In the genomic region with DNA sequence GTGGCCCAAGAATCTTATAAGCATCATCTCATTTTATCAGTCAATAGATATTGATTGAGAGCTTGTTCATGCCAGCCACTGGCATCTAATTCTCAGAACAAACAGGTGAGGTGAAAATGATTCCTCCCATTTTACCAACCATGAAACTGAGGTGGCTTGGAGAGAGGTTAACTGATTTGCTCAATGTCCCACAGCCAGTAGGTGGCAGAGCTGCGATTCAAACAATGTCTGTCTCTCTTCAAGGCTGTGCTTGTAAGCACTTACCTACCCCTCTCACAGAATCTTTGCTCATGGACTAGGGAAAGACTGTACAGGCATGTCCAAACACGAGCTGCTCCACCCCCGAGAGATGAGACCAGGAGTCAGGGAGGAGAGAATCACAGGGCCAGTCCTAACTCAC, we compare ENCODE assay signal across 8 cellular contexts. TPM values are rescaled to one million over a fixed set of nuclear protein-coding genes. Genes with fewer than 3 reads are reported as not detected.
DNase-seq lines count a peak whose midpoint lies in the region; ATAC-seq and TF ChIP-seq lines count a peak whose summit lies in the region.

No MANE protein-coding gene starts in this region.

- H3K27ac ChIP-seq in upper lobe of right lung: no peak overlapping the region

- H3K27me3 ChIP-seq in upper lobe of right lung: peaks cover 30% of the 10 kb centered on the region

- H3K4me1 ChIP-seq in upper lobe of right lung: no peaks in the 10 kb centered on the region

- intact Hi-C loops in upper lobe of right lung (cut with DNase I): no loop called here

- no peaks in the 10 kb centered on the region for H3K9me3 ChIP-seq in upper lobe of right lung

- ATAC-seq in esophagus mucosa (peak; percentile 69), upper lobe of right lung (peak; percentile 61), GM21737 (IDR thresholded peaks at IDR 0.05; ENCODE audit: unreplicated experiment) (no peak)

- DNase-seq in Ammon's horn (ENCODE audit: low spot score): peak; percentile 11
- peak; percentile 60 to 79 for DNase-seq in NCI-H526 (lab: John Stamatoyannopoulos, UW)
- no peak for DNase-seq in upper lobe of right lung
- DNase-seq in activated T-cell treated with anti-CD3 and anti-CD28 coated beads for 4 hours: no peak
- no peak for DNase-seq in activated CD8-positive, alpha-beta memory T cell treated with anti-CD3 and anti-CD28 coated beads, Interleukin-2, amount 50 U/mL, for 48 hours

- no peaks in the 10 kb centered on the region for H3K36me3 ChIP-seq in upper lobe of right lung

- TF ChIP-seq CTCF in GM12874 (IDR thresholded peaks at IDR 0.05; ENCODE audit: insufficient read depth, low read depth, low read length) (peak; percentile 63), upper lobe of right lung (IDR thresholded peaks at IDR 0.05) (peak; percentile 32)

- H3K4me3 ChIP-seq in upper lobe of right lung: no peak overlapping the region

RNA-seq across cellular contexts. Expression of gene GSX1, which starts 21.5 kb away (rescaled TPM):
- total RNA-seq in esophagus mucosa (not detected), upper lobe of right lung (not detected)

Comparison
In these comparisons a context has a peak if more than half of its experiments do, and no peak if none do; other contexts are left out.
1. DNase-seq: peak in Ammon's horn (single experiment) and NCI-H526 (2 of 2); none in upper lobe of right lung (single experiment), activated T-cell treated with anti-CD3 and anti-CD28 coated beads for 4 hours (single experiment) and activated CD8-positive, alpha-beta memory T cell treated with anti-CD3 and anti-CD28 coated beads, Interleukin-2, amount 50 U/mL, for 48 hours (single experiment).